In genomic region chr18:11033503-11033902, GRCh38 we compare ENCODE assay signal across 28 cellular contexts.
"Had no signal": no experiment of that assay in that cellular context is flagged by ENCODE, and none has a peak within 500 bp of the region (broad histone marks: within the 10 kb centered on the region; RNA-seq: fewer than 3 reads in every experiment).

No MANE protein-coding gene starts in this region.

- H3K9me3 ChIP-seq: colonic mucosa, esophagus muscularis mucosa, esophagus squamous epithelium, gastrocnemius medialis, heart left ventricle had no signal

- FAIRE-seq: colon, endometrium, endothelial cell of umbilical vein, frontal cortex had no signal

- H3K4me3 ChIP-seq: colonic mucosa, coronary artery, dorsolateral prefrontal cortex, esophagus muscularis mucosa, esophagus squamous epithelium, gastrocnemius medialis, gastroesophageal sphincter, heart left ventricle, heart right ventricle had no signal

- H3K27ac ChIP-seq: colonic mucosa, coronary artery, dorsolateral prefrontal cortex, epithelial cell of prostate, esophagus muscularis mucosa, esophagus squamous epithelium, foreskin keratinocyte, gastrocnemius medialis, gastroesophageal sphincter, heart left ventricle, heart right ventricle had no signal

- H3K36me3 ChIP-seq: colonic mucosa, esophagus muscularis mucosa, esophagus squamous epithelium, gastrocnemius medialis, gastroesophageal sphincter, heart left ventricle, heart right ventricle had no signal

- H3K27me3 ChIP-seq: colonic mucosa, esophagus squamous epithelium, foreskin keratinocyte, gastrocnemius medialis, gastroesophageal sphincter, heart left ventricle had no signal

- H3K4me1 ChIP-seq: colonic mucosa, esophagus muscularis mucosa, foreskin keratinocyte, gastrocnemius medialis, gastroesophageal sphincter, heart left ventricle, heart right ventricle had no signal

- DNase-seq: colonic mucosa; cortex of kidney; dermis blood vessel endothelial cell; dorsolateral prefrontal cortex; effector CD4-positive, alpha-beta T cell; effector CD8-positive, alpha-beta T cell; effector memory CD4-positive, alpha-beta T cell; effector memory CD8-positive, alpha-beta T cell; endodermal cell; erythroblast; esophagus squamous epithelium; foreskin fibroblast; foreskin keratinocyte; foreskin melanocyte; gastrocnemius medialis; glutamatergic neuron; head of caudate nucleus; heart left ventricle; heart right ventricle had no signal

- ATAC-seq: effector memory CD8-positive, alpha-beta T cell; esophagus mucosa; foreskin keratinocyte; gastrocnemius medialis; gastroesophageal sphincter; heart left ventricle; heart right ventricle had no signal
